Comparison of ENCODE assay signal across 16 cellular contexts in the genomic region with DNA sequence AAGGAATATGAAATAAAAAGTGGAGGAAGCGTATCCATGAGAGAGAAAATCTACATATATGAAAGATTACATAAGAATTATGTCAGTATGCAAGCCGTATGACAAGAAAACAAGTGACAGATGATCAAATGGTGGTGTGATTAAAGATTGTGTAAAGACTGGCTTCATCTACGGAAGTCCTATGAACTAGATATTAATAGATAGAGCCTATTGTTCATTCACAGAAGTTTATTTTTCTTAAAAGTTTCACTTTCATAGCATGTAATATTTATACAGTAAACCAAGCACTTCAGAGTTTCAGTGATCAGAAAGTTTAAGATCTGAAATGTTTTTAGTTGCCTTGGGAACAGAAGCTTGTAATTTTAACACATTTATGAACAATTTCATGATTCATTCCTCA.
DNase-seq lines count a peak whose midpoint lies in the region; ATAC-seq lines count a peak whose summit lies in the region.
"Had no signal": no experiment of that assay in that cellular context is flagged by ENCODE, and none has a peak within 500 bp of the region (broad histone marks: within the 10 kb centered on the region; RNA-seq: fewer than 3 reads in every experiment).

No MANE protein-coding gene starts in this region.

- no peaks in the 10 kb centered on the region for H3K27me3 Mint-ChIP-seq in activated naive CD8-positive, alpha-beta T cell treated with anti-CD3 and anti-CD28 coated beads, Interleukin-2, amount 50 U/mL, for 24 hours

- ATAC-seq in GM19455 (IDR thresholded peaks at IDR 0.05; ENCODE audit: unreplicated experiment) (peak; percentile 63), HG02798 (IDR thresholded peaks at IDR 0.05; ENCODE audit: poor library complexity, unreplicated experiment) (peak; percentile 77), HG03280 (IDR thresholded peaks at IDR 0.05; ENCODE audit: unreplicated experiment) (peak; percentile 73)
- ATAC-seq in activated naive CD8-positive, alpha-beta T cell treated with anti-CD3 and anti-CD28 coated beads, Interleukin-2, amount 50 U/mL, for 24 hours = no peak
- ATAC-seq in stimulated activated effector memory CD8-positive, alpha-beta T cell treated with anti-CD3 and anti-CD28 coated beads, Interleukin-12 subunit alpha, Interleukin-12 subunit beta, amount 100 ng/mL, for 72 hours = no peak
- ATAC-seq: activated CD8-positive, alpha-beta T cell treated with anti-CD3 and anti-CD28 coated beads, Interleukin-2, amount 10 ng/mL, durations not matched to agents 7 days and 5 days; mucosa of descending colon had no signal

- no peaks in the 10 kb centered on the region for H3K4me1 Mint-ChIP-seq in activated naive CD8-positive, alpha-beta T cell treated with anti-CD3 and anti-CD28 coated beads, Interleukin-2, amount 50 U/mL, for 24 hours
- H3K4me1 Mint-ChIP-seq in stimulated activated effector memory CD8-positive, alpha-beta T cell treated with anti-CD3 and anti-CD28 coated beads, Interleukin-12 subunit alpha, Interleukin-12 subunit beta, amount 100 ng/mL, for 72 hours = no peaks in the 10 kb centered on the region
- H3K4me1 Mint-ChIP-seq: CD14-positive monocyte had no signal

- H3K4me3 Mint-ChIP-seq in activated naive CD8-positive, alpha-beta T cell treated with anti-CD3 and anti-CD28 coated beads, Interleukin-2, amount 50 U/mL, for 24 hours = no peak overlapping the region
- no peak overlapping the region for H3K4me3 Mint-ChIP-seq in stimulated activated effector memory CD8-positive, alpha-beta T cell treated with anti-CD3 and anti-CD28 coated beads, Interleukin-12 subunit alpha, Interleukin-12 subunit beta, amount 100 ng/mL, for 72 hours
- H3K4me3 Mint-ChIP-seq: activated CD8-positive, alpha-beta T cell treated with anti-CD3 and anti-CD28 coated beads, Interleukin-2, amount 10 ng/mL, durations not matched to agents 7 days and 5 days; CD14-positive monocyte had no signal

- H3K27ac Mint-ChIP-seq in activated naive CD8-positive, alpha-beta T cell treated with anti-CD3 and anti-CD28 coated beads, Interleukin-2, amount 50 U/mL, for 24 hours = no peak overlapping the region
- H3K27ac Mint-ChIP-seq in stimulated activated effector memory CD8-positive, alpha-beta T cell treated with anti-CD3 and anti-CD28 coated beads, Interleukin-12 subunit alpha, Interleukin-12 subunit beta, amount 100 ng/mL, for 72 hours = no peak overlapping the region
- H3K27ac Mint-ChIP-seq: activated CD8-positive, alpha-beta T cell treated with anti-CD3 and anti-CD28 coated beads, Interleukin-2, amount 10 ng/mL, durations not matched to agents 7 days and 5 days; CD14-positive monocyte had no signal

- no peak for DNase-seq in activated naive CD8-positive, alpha-beta T cell treated with anti-CD3 and anti-CD28 coated beads, Interleukin-2, amount 50 U/mL, for 24 hours
- no peak for DNase-seq in GM19240 (ENCODE audit: insufficient read length, low spot score)
- no peak for DNase-seq in stimulated activated effector memory CD8-positive, alpha-beta T cell treated with anti-CD3 and anti-CD28 coated beads, Interleukin-12 subunit alpha, Interleukin-12 subunit beta, amount 100 ng/mL, for 72 hours (ENCODE audit: low spot score in 2 of 2)
- no peak for DNase-seq in HuH-7.5 (ENCODE audit: low spot score)
- DNase-seq: activated CD8-positive, alpha-beta T cell treated with anti-CD3 and anti-CD28 coated beads, Interleukin-2, amount 10 ng/mL, durations not matched to agents 7 days and 5 days; activated effector memory CD4-positive, alpha-beta T cell treated with Interleukin-2 at 50 U/mL for 16 hours; EL; esophagus squamous epithelium; GOT3; mucosa of descending colon; NCI-H2171; SHP77 had no signal

- peaks cover 46% of the 10 kb centered on the region for H3K36me3 Mint-ChIP-seq in activated naive CD8-positive, alpha-beta T cell treated with anti-CD3 and anti-CD28 coated beads, Interleukin-2, amount 50 U/mL, for 24 hours (ENCODE audit: low read depth)
- H3K36me3 Mint-ChIP-seq in stimulated activated effector memory CD8-positive, alpha-beta T cell treated with anti-CD3 and anti-CD28 coated beads, Interleukin-12 subunit alpha, Interleukin-12 subunit beta, amount 100 ng/mL, for 72 hours = peaks cover 32% of the 10 kb centered on the region

- H3K9me3 Mint-ChIP-seq in activated naive CD8-positive, alpha-beta T cell treated with anti-CD3 and anti-CD28 coated beads, Interleukin-2, amount 50 U/mL, for 24 hours = peaks cover 5% of the 10 kb centered on the region
- H3K9me3 Mint-ChIP-seq in stimulated activated effector memory CD8-positive, alpha-beta T cell treated with anti-CD3 and anti-CD28 coated beads, Interleukin-12 subunit alpha, Interleukin-12 subunit beta, amount 100 ng/mL, for 72 hours = no peaks in the 10 kb centered on the region

Comparison
In these comparisons a context has a peak if more than half of its experiments do, and no peak if none do; other contexts are left out.
1. ATAC-seq: peak in GM19455 (single experiment), HG02798 (single experiment) and HG03280 (single experiment); none in activated naive CD8-positive, alpha-beta T cell treated with anti-CD3 and anti-CD28 coated beads, Interleukin-2, amount 50 U/mL, for 24 hours (single experiment) and stimulated activated effector memory CD8-positive, alpha-beta T cell treated with anti-CD3 and anti-CD28 coated beads, Interleukin-12 subunit alpha, Interleukin-12 subunit beta, amount 100 ng/mL, for 72 hours (single experiment).